In the genomic region with DNA sequence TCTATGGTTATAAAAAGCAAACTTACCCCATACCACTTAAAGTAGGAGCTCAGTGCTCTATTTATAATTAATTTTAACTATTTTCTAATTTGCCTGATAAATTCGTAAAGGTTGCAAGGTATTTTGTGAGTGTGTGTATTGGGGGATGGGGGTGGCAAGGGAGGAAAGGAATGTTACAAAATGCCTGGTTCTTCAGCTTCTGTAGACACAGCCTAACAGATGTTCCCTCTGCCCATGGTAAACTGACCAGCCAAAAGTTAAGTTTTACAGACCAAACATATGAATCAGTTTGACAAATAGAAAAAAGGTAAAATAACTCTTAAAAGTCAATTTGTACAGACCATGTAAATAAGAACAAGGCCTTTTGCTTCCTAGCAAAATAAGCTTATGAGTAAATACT, we compare ENCODE assay signal across 25 cellular contexts.
"Had no signal": no experiment of that assay in that cellular context is flagged by ENCODE, and none has a peak within 500 bp of the region (broad histone marks: within the 10 kb centered on the region; RNA-seq: fewer than 3 reads in every experiment).

No MANE protein-coding gene starts in this region.

- H3K36me3 Mint-ChIP-seq: natural killer cell treated with Interleukin-12 subunit alpha and Interleukin-12 subunit beta and Interleukin-15 and Interleukin-18, amount 100 ng/mL, for 72 hours; stimulated activated effector memory CD8-positive, alpha-beta T cell treated with anti-CD3 and anti-CD28 coated beads, Interleukin-12 subunit alpha, Interleukin-12 subunit beta, amount 100 ng/mL, for 72 hours had no signal

- H3K27ac ChIP-seq: left ventricle myocardium inferior, pancreas, prostate gland, spleen, suprapubic skin, thoracic aorta, tibial artery, upper lobe of right lung had no signal

- FAIRE-seq: pancreas, small intestine, urothelium cell line had no signal

- H3K9me3 ChIP-seq: left ventricle myocardium inferior, mucosa of descending colon, pancreas, prostate gland, spleen, suprapubic skin, thoracic aorta, tibial artery, upper lobe of right lung had no signal

- H3K9me3 Mint-ChIP-seq: natural killer cell treated with Interleukin-12 subunit alpha and Interleukin-12 subunit beta and Interleukin-15 and Interleukin-18, amount 100 ng/mL, for 72 hours; stimulated activated effector memory CD8-positive, alpha-beta T cell treated with anti-CD3 and anti-CD28 coated beads, Interleukin-12 subunit alpha, Interleukin-12 subunit beta, amount 100 ng/mL, for 72 hours; stimulated activated naive CD8-positive, alpha-beta T cell treated with anti-CD3 and anti-CD28 coated beads, Interleukin-15, Interleukin-2, amounts not matched to agents 100 ng/mL and 50 ng/mL, for 24 hours had no signal

- H3K27me3 ChIP-seq: pancreas, spleen, suprapubic skin, tibial artery, upper lobe of right lung had no signal

- H3K4me3 Mint-ChIP-seq: naive thymus-derived CD4-positive, alpha-beta T cell; natural killer cell treated with Interleukin-12 subunit alpha and Interleukin-12 subunit beta and Interleukin-15 and Interleukin-18, amount 100 ng/mL, for 72 hours; stimulated activated effector memory CD8-positive, alpha-beta T cell treated with anti-CD3 and anti-CD28 coated beads, Interleukin-12 subunit alpha, Interleukin-12 subunit beta, amount 100 ng/mL, for 72 hours; stimulated activated naive CD8-positive, alpha-beta T cell treated with anti-CD3 and anti-CD28 coated beads, Interleukin-15, Interleukin-2, amounts not matched to agents 100 ng/mL and 50 ng/mL, for 24 hours had no signal

- H3K36me3 ChIP-seq: left ventricle myocardium inferior, pancreas, prostate gland, spleen, suprapubic skin, thoracic aorta, upper lobe of right lung had no signal

- DNase-seq: islet precursor cell; left ventricle myocardium inferior; midbrain; mucosa of descending colon; naive thymus-derived CD4-positive, alpha-beta T cell; pancreas; posterior cingulate gyrus; retina; right cardiac atrium; small intestine; spleen; stimulated activated CD4-positive, alpha-beta T cell treated with anti-CD3 and anti-CD28 coated beads, Interleukin-4, amount 100 ng/mL, for 24 hours; stimulated activated naive CD4-positive, alpha-beta T cell; tibial artery; trophoblast cell; upper lobe of right lung had no signal

- H3K27ac Mint-ChIP-seq: naive thymus-derived CD4-positive, alpha-beta T cell; natural killer cell treated with Interleukin-12 subunit alpha and Interleukin-12 subunit beta and Interleukin-15 and Interleukin-18, amount 100 ng/mL, for 72 hours; stimulated activated effector memory CD8-positive, alpha-beta T cell treated with anti-CD3 and anti-CD28 coated beads, Interleukin-12 subunit alpha, Interleukin-12 subunit beta, amount 100 ng/mL, for 72 hours; stimulated activated naive CD8-positive, alpha-beta T cell treated with anti-CD3 and anti-CD28 coated beads, Interleukin-15, Interleukin-2, amounts not matched to agents 100 ng/mL and 50 ng/mL, for 24 hours had no signal

- H3K4me1 ChIP-seq: left ventricle myocardium inferior, pancreas, prostate gland, spleen, suprapubic skin, tibial artery, upper lobe of right lung had no signal

- ATAC-seq: mucosa of descending colon; naive thymus-derived CD4-positive, alpha-beta T cell; natural killer cell treated with Interleukin-12 subunit alpha and Interleukin-12 subunit beta and Interleukin-15 and Interleukin-18, amount 100 ng/mL, for 72 hours; pancreas; right cardiac atrium; sciatic nerve; stimulated activated effector memory CD8-positive, alpha-beta T cell treated with anti-CD3 and anti-CD28 coated beads, Interleukin-12 subunit alpha, Interleukin-12 subunit beta, amount 100 ng/mL, for 72 hours; upper lobe of right lung had no signal

- H3K27me3 Mint-ChIP-seq: naive thymus-derived CD4-positive, alpha-beta T cell; natural killer cell treated with Interleukin-12 subunit alpha and Interleukin-12 subunit beta and Interleukin-15 and Interleukin-18, amount 100 ng/mL, for 72 hours; stimulated activated naive CD8-positive, alpha-beta T cell treated with anti-CD3 and anti-CD28 coated beads, Interleukin-15, Interleukin-2, amounts not matched to agents 100 ng/mL and 50 ng/mL, for 24 hours had no signal

- H3K4me3 ChIP-seq: left ventricle myocardium inferior, lung, mucosa of descending colon, pancreas, prostate gland, spleen, suprapubic skin, thoracic aorta, tibial artery, upper lobe of right lung had no signal
